In the genomic region with DNA sequence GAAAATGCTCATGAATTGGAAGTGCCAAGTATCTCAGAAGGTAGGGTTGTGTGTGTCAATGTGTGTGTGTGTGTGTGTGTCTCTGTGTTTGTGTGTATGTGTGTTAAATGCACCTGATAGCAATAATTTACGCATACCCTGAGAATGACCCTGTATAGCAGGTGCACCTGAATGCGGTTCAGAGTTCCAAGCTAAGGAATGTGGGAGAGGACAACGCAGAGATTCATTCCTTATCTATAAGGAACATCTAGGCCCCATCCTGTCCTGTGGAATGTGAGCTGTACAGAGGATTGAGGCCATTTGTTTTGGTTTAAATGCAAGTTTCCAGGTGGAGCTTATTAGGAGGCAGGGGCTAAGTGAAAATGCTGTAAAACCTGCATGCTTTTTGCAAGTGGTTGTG, we compare ENCODE assay signal across 17 cellular contexts. TPM values are rescaled to one million over a fixed set of nuclear protein-coding genes. Genes with fewer than 3 reads are reported as not detected.
DNase-seq lines count a peak whose midpoint lies in the region; ATAC-seq, FAIRE-seq and TF ChIP-seq lines count a peak whose summit lies in the region.
"Had no signal": no experiment of that assay in that cellular context is flagged by ENCODE, and none has a peak within 500 bp of the region (broad histone marks: within the 10 kb centered on the region; RNA-seq: fewer than 3 reads in every experiment).

No MANE protein-coding gene starts in this region.

- H2AFZ ChIP-seq in SK-N-SH (ENCODE audit: low read depth) (no peak overlapping the region), osteoblast (ENCODE audit: low read length) (no peak overlapping the region)

- H3K4me2 ChIP-seq in SK-N-SH (no peak overlapping the region), osteoblast (ENCODE audit: insufficient read depth, low read length) (no peak overlapping the region)

- H4K20me1 ChIP-seq in SK-N-SH (ENCODE audit: insufficient read depth) (no peaks in the 10 kb centered on the region), osteoblast (ENCODE audit: insufficient read depth, low read length) (no peaks in the 10 kb centered on the region)

- H3K9me3 ChIP-seq in SK-N-SH (no peaks in the 10 kb centered on the region), osteoblast (ENCODE audit: low read depth, low read length) (no peaks in the 10 kb centered on the region)
- H3K9me3 ChIP-seq: gastrocnemius medialis had no signal

- no peak for TF ChIP-seq RAD21 in SK-N-SH (IDR thresholded peaks at IDR 0.05; ENCODE audit: low read length)

- 61% methylated on average over 3 of the region's 3 CpGs for WGBS in SK-N-SH (ENCODE audit: low lambda C conversion rate)

- H3K27me3 ChIP-seq in SK-N-SH (ENCODE audit: insufficient read depth) (no peaks in the 10 kb centered on the region), osteoblast (ENCODE audit: insufficient read depth, low read length) (no peaks in the 10 kb centered on the region)
- H3K27me3 ChIP-seq: gastrocnemius medialis had no signal

- H3K36me3 ChIP-seq in SK-N-SH (replicated peaks in 1 of 2; ENCODE audit: control insufficient read depth in 1 of 2, insufficient read depth in 2 of 2, low read length in 1 of 2) (no peaks in the 10 kb centered on the region), osteoblast (ENCODE audit: insufficient read depth, low read length) (no peaks in the 10 kb centered on the region)
- H3K36me3 ChIP-seq: gastrocnemius medialis had no signal

- DNase-seq in SK-N-SH (no peak), GM12891 (ENCODE audit: insufficient read length, low spot score) (no peak), osteoblast (ENCODE audit: insufficient read length, low spot score, missing footprints) (no peak), foreskin melanocyte (no peak), NCI-H128 (lab: John Stamatoyannopoulos, UW; ENCODE audit: unreplicated experiment) (no peak)
- no peak for DNase-seq in activated naive CD8-positive, alpha-beta T cell treated with anti-CD3 and anti-CD28 coated beads, Interleukin-2, amount 10 ng/mL, durations not matched to agents 7 days and 5 days
- DNase-seq: activated CD4-positive, alpha-beta T cell treated with anti-CD3 and anti-CD28 coated beads, Interleukin-2, amount 50 U/mL, for 4 hours; caudate nucleus; COR-L47; gastrocnemius medialis; NCI-H1694 treated with DMSO at 0.1 percent for 48 hours; NCI-H524 treated with DMSO at 0.1 percent for 48 hours had no signal

- no peaks in the 10 kb centered on the region for H3K9me2 ChIP-seq in SK-N-SH

- peak overlapping the region; percentile 70 for H3K4me3 Mint-ChIP-seq in activated naive CD8-positive, alpha-beta T cell treated with anti-CD3 and anti-CD28 coated beads, Interleukin-2, amount 10 ng/mL, durations not matched to agents 7 days and 5 days

- no peak; the same call in 2 of the 3 replicates for ATAC-seq in SK-N-SH treated with all-trans-retinoic acid at 6 μM for 48 hours
- ATAC-seq in activated naive CD8-positive, alpha-beta T cell treated with anti-CD3 and anti-CD28 coated beads, Interleukin-2, amount 10 ng/mL, durations not matched to agents 7 days and 5 days (ENCODE audit: low read depth): no peak
- no peak for ATAC-seq in HG02588 (IDR thresholded peaks at IDR 0.05; ENCODE audit: unreplicated experiment)
- ATAC-seq: gastrocnemius medialis had no signal

- H3K4me1 ChIP-seq in SK-N-SH (ENCODE audit: control insufficient read depth in 1 of 2, insufficient read depth in 2 of 2, low read depth in 1 of 2, low read length in 1 of 2) (peaks cover 0 to 19% of the 10 kb centered on the region in 2 experiments; a peak in 3 of 4 replicates), osteoblast (ENCODE audit: insufficient read depth, low read length) (peaks cover 25% of the 10 kb centered on the region)

- H3K9me3 Mint-ChIP-seq in activated naive CD8-positive, alpha-beta T cell treated with anti-CD3 and anti-CD28 coated beads, Interleukin-2, amount 10 ng/mL, durations not matched to agents 7 days and 5 days: peaks cover 15% of the 10 kb centered on the region
- H3K9me3 Mint-ChIP-seq: immature natural killer cell had no signal

- H3K4me1 Mint-ChIP-seq in activated naive CD8-positive, alpha-beta T cell treated with anti-CD3 and anti-CD28 coated beads, Interleukin-2, amount 10 ng/mL, durations not matched to agents 7 days and 5 days: peaks cover 23% of the 10 kb centered on the region

- peaks cover 27% of the 10 kb centered on the region for H3F3A ChIP-seq in SK-N-SH (replicated peaks; ENCODE audit: insufficient read depth)

- H3K9ac ChIP-seq in SK-N-SH: no peak overlapping the region

- TF ChIP-seq POLR2A in GM12891 (IDR thresholded peaks at IDR 0.05; ENCODE audit: low read depth, low read length): no peak

- H3K4me3 ChIP-seq in SK-N-SH (ENCODE audit: low read depth in 2 of 2, low read length in 1 of 2): no peak overlapping the region
- no peak overlapping the region for H3K4me3 ChIP-seq in osteoblast (ENCODE audit: insufficient read depth, low read length)
- H3K4me3 ChIP-seq: gastrocnemius medialis had no signal

- no peak for TF ChIP-seq CTCF in SK-N-SH (IDR thresholded peaks at IDR 0.05)
- TF ChIP-seq CTCF in osteoblast (IDR thresholded peaks at IDR 0.05; ENCODE audit: extremely low read depth, low read depth, low read length): no peak

- H3K36me3 Mint-ChIP-seq in activated naive CD8-positive, alpha-beta T cell treated with anti-CD3 and anti-CD28 coated beads, Interleukin-2, amount 10 ng/mL, durations not matched to agents 7 days and 5 days: peaks cover 12% of the 10 kb centered on the region

- H3K27me3 Mint-ChIP-seq in activated naive CD8-positive, alpha-beta T cell treated with anti-CD3 and anti-CD28 coated beads, Interleukin-2, amount 10 ng/mL, durations not matched to agents 7 days and 5 days: peaks cover 4% of the 10 kb centered on the region

- H3K27ac ChIP-seq in SK-N-SH (ENCODE audit: low read depth in 2 of 2, low read length in 1 of 2): no peak overlapping the region; a peak in 1 of 4 replicates
- H3K27ac ChIP-seq in osteoblast (ENCODE audit: low read depth, low read length): peak overlapping the region; percentile 59
- H3K27ac ChIP-seq: gastrocnemius medialis, HL-60 had no signal

- no peak for TF ChIP-seq EP300 in SK-N-SH (IDR thresholded peaks at IDR 0.05; ENCODE audit: borderline replicate concordance in 1 of 2, low read depth in 1 of 2, low read length in 1 of 2)

- CTCF ChIA-PET in SK-N-SH (lab: Yijun Ruan, JAX): interaction anchor here (1.2 to 2.6 kb wide), 2 partner anchors 10 to 48 kb away, joined by 3 to 11 read pairs; no protein-coding TSS in a partner anchor

- H3K79me2 ChIP-seq in SK-N-SH (ENCODE audit: insufficient read depth): no peaks in the 10 kb centered on the region
- H3K79me2 ChIP-seq in osteoblast (ENCODE audit: insufficient read depth, low read length): no peaks in the 10 kb centered on the region

- peak; percentile 41 for FAIRE-seq in GM12891 (lab: Jason Lieb, UNC)
- FAIRE-seq: A204.1 had no signal

- POLR2A ChIA-PET in SK-N-SH (lab: Yijun Ruan, JAX): no interaction called here
- POLR2A ChIA-PET in activated naive CD8-positive, alpha-beta T cell treated with anti-CD3 and anti-CD28 coated beads, Interleukin-2, amount 10 ng/mL, durations not matched to agents 7 days and 5 days (lab: Charles Lee): no interaction called here

- no peak overlapping the region for H3K27ac Mint-ChIP-seq in activated naive CD8-positive, alpha-beta T cell treated with anti-CD3 and anti-CD28 coated beads, Interleukin-2, amount 10 ng/mL, durations not matched to agents 7 days and 5 days

TF ChIP-seq in SK-N-SH, 30 proteins besides CTCF, POLR2A, EP300 and RAD21 (continues in another document):
- TF ChIP-seq IRF3 (IDR thresholded peaks at IDR 0.05; ENCODE audit: low read depth, low read length): no peak
- TF ChIP-seq TCF12 (IDR thresholded peaks at IDR 0.05): peak; percentile 76
- no peak for TF ChIP-seq NFIC (IDR thresholded peaks at IDR 0.05; ENCODE audit: borderline replicate concordance)

TF ChIP-seq in SK-N-SH treated with all-trans-retinoic acid at 6 μM for 48 hours, 23 proteins besides CTCF, POLR2A, EP300 and RAD21 (continues in another document):
- TF ChIP-seq TOX (CRISPR knock-in tag; IDR thresholded peaks at IDR 0.05; ENCODE audit: borderline replicate concordance) (no peak), CREB5 (CRISPR knock-in tag; IDR thresholded peaks at IDR 0.05; ENCODE audit: low read depth) (no peak), ZNF8 (CRISPR knock-in tag; IDR thresholded peaks at IDR 0.05) (no peak), ARNTL (CRISPR knock-in tag; IDR thresholded peaks at IDR 0.05; ENCODE audit: borderline replicate concordance, low read depth) (no peak), RARB (CRISPR knock-in tag; IDR thresholded peaks at IDR 0.05) (no peak)

TF ChIP-seq in GM12891, 5 proteins besides CTCF, POLR2A, EP300 and RAD21:
- no peak for TF ChIP-seq POU2F2 (IDR thresholded peaks at IDR 0.05; ENCODE audit: low read depth, low read length)
- no peak for TF ChIP-seq POLR2AphosphoS5 (IDR thresholded peaks at IDR 0.05; ENCODE audit: low read depth, low read length)
- TF ChIP-seq TAF1 (IDR thresholded peaks at IDR 0.05; ENCODE audit: low read depth, low read length): no peak
- TF ChIP-seq SPI1 (IDR thresholded peaks at IDR 0.05; ENCODE audit: low read depth, low read length): no peak
- TF ChIP-seq PAX5 (IDR thresholded peaks at IDR 0.05; ENCODE audit: insufficient read depth, low read length, severe bottlenecking): no peak
TF ChIP-seq in GM12891: peak in this region for 0.

RNA-seq across cellular contexts. Expression of gene NEDD4, which starts 49.1 kb away (rescaled TPM):
- 12.9 and 17.3 TPM in 2 replicates for polyA plus RNA-seq in SK-N-SH (2012; rRNA removed)
- 17.6 and 18.6 TPM in 2 replicates for polyA plus RNA-seq in SK-N-SH (2012; cell fraction: cytosol; rRNA removed)
- polyA plus RNA-seq in SK-N-SH (2012; cell fraction: nucleus; rRNA removed): 9.1 and 21.0 TPM in 2 replicates
- 1.2 TPM for polyA plus RNA-seq in GM12891 (2012; ENCODE audit: low read depth, missing spikeins)
- total RNA-seq in activated naive CD8-positive, alpha-beta T cell treated with anti-CD3 and anti-CD28 coated beads, Interleukin-2, amount 10 ng/mL, durations not matched to agents 7 days and 5 days: 1 to 10 TPM; 5.1 to 6.6 TPM
- 43.6 and 48.5 TPM in 2 replicates for total RNA-seq in osteoblast
